In the genomic region with DNA sequence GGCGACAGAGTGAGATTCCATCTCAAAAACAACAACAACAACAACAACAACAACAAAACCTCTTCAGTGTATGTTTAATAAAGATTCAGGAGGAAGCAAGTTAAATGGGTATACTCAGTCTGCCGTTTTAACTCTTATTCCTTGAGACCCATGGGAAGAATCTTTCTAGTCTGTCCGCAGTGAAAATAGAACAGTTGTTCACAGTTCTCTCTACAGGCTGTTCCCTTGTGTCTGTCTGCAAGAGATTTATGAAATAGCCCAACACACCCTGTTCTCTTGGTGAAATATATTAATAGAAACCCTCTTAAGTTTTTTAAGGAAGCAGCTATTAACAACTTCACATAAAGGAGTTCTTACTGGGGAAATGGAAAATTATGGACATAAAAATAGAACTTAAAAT, we compare ENCODE assay signal across 22 cellular contexts.
"Had no signal": no experiment of that assay in that cellular context is flagged by ENCODE, and none has a peak within 500 bp of the region (broad histone marks: within the 10 kb centered on the region; RNA-seq: fewer than 3 reads in every experiment).

No MANE protein-coding gene starts in this region.

- DNase-seq: activated CD4-positive, alpha-beta T cell treated with anti-CD3 and anti-CD28 coated beads for 48 hours; activated CD4-positive, alpha-beta T cell treated with anti-CD3 and anti-CD28 coated beads, Interleukin-2, amount 50 U/mL, for 4 hours; activated CD8-positive, alpha-beta memory T cell treated with anti-CD3 and anti-CD28 coated beads, Interleukin-2, amount 50 U/mL, for 48 hours; activated CD8-positive, alpha-beta T cell treated with anti-CD3 and anti-CD28 coated beads, Interleukin-2, amount 10 ng/mL, durations not matched to agents 7 days and 5 days; activated naive CD4-positive, alpha-beta T cell treated with anti-CD3 and anti-CD28 coated beads, Interleukin-2, amount 50 U/mL, for 16 hours; activated naive CD8-positive, alpha-beta T cell treated with anti-CD3 and anti-CD28 coated beads, Interleukin-2, amount 10 ng/mL, durations not matched to agents 7 days and 5 days; activated T-cell treated with anti-CD3 and anti-CD28 coated beads, Interleukin-2, amount 50 U/mL, for 1 hour; amniotic stem cell; body of pancreas; Karpas-422; MM.1S; NCI-H1105; NCI-H1436; NCI-H187; NCI-H2081; NCI-H446; PC-9; SJCRH30 had no signal

- H3K4me3 ChIP-seq: ascending aorta, body of pancreas, K562, PC-9, SJCRH30 had no signal

- H3K36me3 ChIP-seq: ascending aorta, SJCRH30 had no signal

- H3K27me3 ChIP-seq: ascending aorta, body of pancreas, SJCRH30 had no signal

- H3K27me3 Mint-ChIP-seq: activated naive CD8-positive, alpha-beta T cell treated with anti-CD3 and anti-CD28 coated beads, Interleukin-2, amount 10 ng/mL, durations not matched to agents 7 days and 5 days had no signal

- H3K27ac ChIP-seq: ascending aorta, body of pancreas, PC-9, SJCRH30 had no signal

- H3K36me3 Mint-ChIP-seq: activated naive CD8-positive, alpha-beta T cell treated with anti-CD3 and anti-CD28 coated beads, Interleukin-2, amount 10 ng/mL, durations not matched to agents 7 days and 5 days had no signal

- H3K9me3 ChIP-seq: ascending aorta, body of pancreas, SJCRH30 had no signal

- ATAC-seq: activated CD4-positive, CD25-positive, alpha-beta regulatory T cell treated with anti-CD3 and anti-CD28 coated beads, Interleukin-2, amount 50 U/mL, for 24 hours; activated CD8-positive, alpha-beta T cell treated with anti-CD3 and anti-CD28 coated beads, Interleukin-2, amount 10 ng/mL, durations not matched to agents 7 days and 5 days; body of pancreas; K562 had no signal

- H3K27ac Mint-ChIP-seq: activated CD8-positive, alpha-beta T cell treated with anti-CD3 and anti-CD28 coated beads, Interleukin-2, amount 10 ng/mL, durations not matched to agents 7 days and 5 days; activated naive CD8-positive, alpha-beta T cell treated with anti-CD3 and anti-CD28 coated beads, Interleukin-2, amount 10 ng/mL, durations not matched to agents 7 days and 5 days; T-helper 1 cell treated with Interleukin-12 subunit alpha and Interleukin-12 subunit beta and Interleukin-4 antibody, amounts not matched to agents 30 μg/mL and 1 μg/mL, for 36 hours had no signal

- H3K4me1 ChIP-seq: ascending aorta, body of pancreas, SJCRH30 had no signal

- H3K4me1 Mint-ChIP-seq: activated naive CD8-positive, alpha-beta T cell treated with anti-CD3 and anti-CD28 coated beads, Interleukin-2, amount 10 ng/mL, durations not matched to agents 7 days and 5 days had no signal

- H3K4me3 Mint-ChIP-seq: activated CD8-positive, alpha-beta T cell treated with anti-CD3 and anti-CD28 coated beads, Interleukin-2, amount 10 ng/mL, durations not matched to agents 7 days and 5 days; activated naive CD8-positive, alpha-beta T cell treated with anti-CD3 and anti-CD28 coated beads, Interleukin-2, amount 10 ng/mL, durations not matched to agents 7 days and 5 days; T-helper 1 cell treated with Interleukin-12 subunit alpha and Interleukin-12 subunit beta and Interleukin-4 antibody, amounts not matched to agents 30 μg/mL and 1 μg/mL, for 36 hours had no signal
